12 cellular contexts compared by ENCODE assay signal in genomic region chr10:113061054-113061430, GRCh38.
DNase-seq lines count a peak whose midpoint lies in the region; ATAC-seq and TF ChIP-seq lines count a peak whose summit lies in the region.
"Had no signal": no experiment of that assay in that cellular context is flagged by ENCODE, and none has a peak within 500 bp of the region (broad histone marks: within the 10 kb centered on the region; RNA-seq: fewer than 3 reads in every experiment).

No MANE protein-coding gene starts in this region.

- H3K9me3 ChIP-seq in BLaER1: no peaks in the 10 kb centered on the region
- H3K9me3 ChIP-seq in lower lobe of right lung: no peaks in the 10 kb centered on the region
- no peaks in the 10 kb centered on the region for H3K9me3 ChIP-seq in smooth muscle cell (replicated peaks; ENCODE audit: low read depth)

- H3K27ac ChIP-seq in BLaER1: peak overlapping the region; percentile 78
- H3K27ac ChIP-seq in cingulate gyrus (ENCODE audit: low read depth, low read length): peak overlapping the region; percentile 73
- H3K27ac ChIP-seq in lower lobe of right lung: peak overlapping the region; percentile 74
- peak overlapping the region; percentile 87 for H3K27ac ChIP-seq in smooth muscle cell (ENCODE audit: low read depth)
- H3K27ac ChIP-seq: epithelial cell of prostate, PC-9 had no signal

- H3K79me2 ChIP-seq in smooth muscle cell (ENCODE audit: low read depth): peaks cover 41% of the 10 kb centered on the region

- H3K4me2 ChIP-seq in BLaER1: peak overlapping the region; percentile 94
- H3K4me2 ChIP-seq in smooth muscle cell: peak overlapping the region; percentile 80
- H3K4me2 ChIP-seq: PC-9 had no signal

- H3K9ac ChIP-seq in BLaER1: peak overlapping the region; percentile 69
- no peak overlapping the region for H3K9ac ChIP-seq in smooth muscle cell (ENCODE audit: low read depth)

- H3K4me1 ChIP-seq in BLaER1: peaks cover 58% of the 10 kb centered on the region
- peaks cover 88% of the 10 kb centered on the region for H3K4me1 ChIP-seq in lower lobe of right lung
- H3K4me1 ChIP-seq in smooth muscle cell (ENCODE audit: low read depth): peaks cover 80% of the 10 kb centered on the region

- 92% methylated on average over 7 of the region's 7 CpGs for WGBS in smooth muscle cell (ENCODE audit: low lambda C conversion rate)

- peaks cover 25% of the 10 kb centered on the region for H3F3A ChIP-seq in smooth muscle cell (ENCODE audit: low read depth)

- H2AFZ ChIP-seq in smooth muscle cell (ENCODE audit: low read depth): no peak overlapping the region
- H2AFZ ChIP-seq: PC-9 had no signal

- TF ChIP-seq CTCF in lower lobe of right lung (IDR thresholded peaks at IDR 0.05): no peak
- no peak for TF ChIP-seq CTCF in smooth muscle cell (IDR thresholded peaks at IDR 0.05; ENCODE audit: borderline replicate concordance, insufficient read depth, poor library complexity, severe bottlenecking)

- ATAC-seq in lower lobe of right lung (no peak), GM18907 (IDR thresholded peaks at IDR 0.05; ENCODE audit: unreplicated experiment) (no peak), HG03342 (IDR thresholded peaks at IDR 0.05; ENCODE audit: unreplicated experiment) (no peak), HG03432 (IDR thresholded peaks at IDR 0.05; ENCODE audit: unreplicated experiment) (no peak)

- DNase-seq in lower lobe of right lung (no peak), smooth muscle cell (lab: John Stamatoyannopoulos, UW; ENCODE audit: unreplicated experiment) (no peak), KG1 (lab: John Stamatoyannopoulos, UW) (no peak)
- DNase-seq: activated CD4-positive, alpha-beta T cell treated with anti-CD3 and anti-CD28 coated beads, Interleukin-2, amount 50 U/mL, for 48 hours; activated effector memory CD4-positive, alpha-beta T cell treated with Interleukin-2 at 50 U/mL for 16 hours; PC-9 had no signal

- H3K4me3 ChIP-seq in BLaER1 (peak overlapping the region; percentile 55), lower lobe of right lung (no peak overlapping the region), smooth muscle cell (no peak overlapping the region)
- H3K4me3 ChIP-seq: PC-9 had no signal

- peaks cover 41% of the 10 kb centered on the region for H3K36me3 ChIP-seq in BLaER1
- no peaks in the 10 kb centered on the region for H3K36me3 ChIP-seq in lower lobe of right lung
- H3K36me3 ChIP-seq in smooth muscle cell (ENCODE audit: low read depth): no peaks in the 10 kb centered on the region

- H4K20me1 ChIP-seq in BLaER1 (peaks cover 46% of the 10 kb centered on the region), smooth muscle cell (ENCODE audit: low read depth) (peaks cover 43% of the 10 kb centered on the region)

- H3K27me3 ChIP-seq in BLaER1 (no peaks in the 10 kb centered on the region), lower lobe of right lung (ENCODE audit: low read depth) (no peaks in the 10 kb centered on the region), smooth muscle cell (ENCODE audit: low read depth) (no peaks in the 10 kb centered on the region)

- intact Hi-C loops in lower lobe of right lung (cut with DNase I): no loop called here
